Comparison of ENCODE assay signal across 14 cellular contexts in the genomic region with DNA sequence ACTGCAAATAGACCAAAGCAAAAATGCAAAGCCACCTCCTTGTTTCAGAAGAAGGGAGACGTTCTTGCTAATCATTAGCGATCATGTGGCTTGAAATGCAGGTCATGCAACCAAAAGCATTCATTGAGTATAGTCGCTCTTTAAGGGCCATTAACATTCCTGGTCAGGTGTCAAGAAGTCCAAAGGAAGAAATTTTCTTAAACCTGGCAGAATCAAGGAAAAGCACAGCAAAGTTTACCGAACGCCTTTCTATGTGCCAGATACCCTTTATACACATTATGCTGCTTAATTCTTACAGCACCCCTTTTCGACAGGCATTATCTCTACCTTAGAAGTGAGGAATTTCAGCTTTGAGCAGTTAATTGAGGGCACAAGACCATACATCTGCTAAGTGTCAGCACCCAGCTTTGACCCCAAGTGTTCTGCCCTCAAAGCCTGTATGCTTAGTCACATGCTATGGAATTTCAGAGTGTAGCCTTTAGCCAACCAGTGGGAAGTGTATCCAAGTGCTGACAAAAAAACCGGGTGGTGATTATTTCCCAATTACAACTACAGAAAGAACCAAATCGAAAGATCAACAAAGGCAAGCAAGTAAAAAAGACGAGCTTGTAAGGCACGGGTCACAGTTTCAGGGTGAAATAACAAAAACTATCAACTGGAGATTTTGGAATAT.
A peak's percentile ranks its signal among the peaks of the same experiment; 100 is the strongest.
DNase-seq lines count a peak whose midpoint lies in the region; ATAC-seq, FAIRE-seq and TF ChIP-seq lines count a peak whose summit lies in the region.
"Had no signal": no experiment of that assay in that cellular context is flagged by ENCODE, and none has a peak within 500 bp of the region (broad histone marks: within the 10 kb centered on the region; RNA-seq: fewer than 3 reads in every experiment).

No MANE protein-coding gene starts in this region.

- H3K4me3 ChIP-seq in astrocyte (ENCODE audit: insufficient read depth, low read depth, low read length) (peak overlapping the region; percentile 40), keratinocyte (ENCODE audit: control insufficient read depth in 2 of 3, extremely low read depth in 1 of 3, insufficient read depth in 2 of 3, low read depth in 1 of 3, low read length in 3 of 3) (no peak overlapping the region), skeletal muscle tissue (ENCODE audit: low read length in 3 of 3) (peak overlapping the region; percentile 20 to 44 (median 35))

- peak overlapping the region; percentile 42 for H3K27ac ChIP-seq in astrocyte (ENCODE audit: low read depth, low read length)
- no peak overlapping the region for H3K27ac ChIP-seq in keratinocyte (ENCODE audit: control insufficient read depth, insufficient read depth, low read length)
- no peak overlapping the region for H3K27ac ChIP-seq in skeletal muscle tissue (ENCODE audit: low read depth, low read length)
- H3K27ac ChIP-seq: WERI-Rb-1 had no signal

- H3K4me3 Mint-ChIP-seq in astrocyte (ENCODE audit: unreplicated experiment): no peak overlapping the region
- H3K4me3 Mint-ChIP-seq: activated T-helper 1 cell treated with anti-CD3 and anti-CD28 coated beads, Interleukin-12 subunit alpha, Interleukin-12 subunit beta, Interleukin-2, Interleukin-4 antibody, amounts not matched to agents 30 ng/mL and 10 ng/mL and 1 ng/mL, durations not matched to agents 14 hours and 24 hours and 36 hours had no signal

- TF ChIP-seq CTCF in astrocyte (IDR thresholded peaks at IDR 0.05; ENCODE audit: insufficient read depth, low read depth, low read length) (no peak), keratinocyte (optimal IDR thresholded peaks at IDR 0.05 in 1 of 3, IDR thresholded peaks at IDR 0.05 in 1 of 3, conservative IDR thresholded peaks at IDR 0.05 in 1 of 3; ENCODE audit: extremely low read depth in 1 of 3, insufficient read depth in 2 of 3, low read length in 3 of 3) (no peak)

- peaks cover 24% of the 10 kb centered on the region for H3K4me1 ChIP-seq in astrocyte (ENCODE audit: insufficient read depth, low read length)
- H3K4me1 ChIP-seq in keratinocyte (ENCODE audit: control insufficient read depth, extremely low read depth, insufficient read depth, low read length): peaks cover 16% of the 10 kb centered on the region
- H3K4me1 ChIP-seq in skeletal muscle tissue (ENCODE audit: control insufficient read depth in 3 of 3, insufficient read depth in 3 of 3, low read length in 3 of 3): peaks cover 8 to 18% (median 15%) of the 10 kb centered on the region in 3 donors

- no peaks in the 10 kb centered on the region for H3K9me1 ChIP-seq in keratinocyte (ENCODE audit: control insufficient read depth, extremely low read depth, insufficient read depth, low read length)

- H3K9me3 ChIP-seq in astrocyte (ENCODE audit: insufficient read depth, low read depth, low read length): no peaks in the 10 kb centered on the region
- H3K9me3 ChIP-seq in keratinocyte (ENCODE audit: control insufficient read depth, low read depth, low read length): no peaks in the 10 kb centered on the region
- no peaks in the 10 kb centered on the region for H3K9me3 ChIP-seq in skeletal muscle tissue (ENCODE audit: control insufficient read depth in 3 of 3, low read length in 3 of 3)

- H4K20me1 ChIP-seq in astrocyte (ENCODE audit: insufficient read depth, low read length) (no peaks in the 10 kb centered on the region), keratinocyte (ENCODE audit: control insufficient read depth, extremely low read depth, insufficient read depth, low read length) (no peaks in the 10 kb centered on the region)

- peak overlapping the region; percentile 47 for H3K27ac Mint-ChIP-seq in astrocyte (ENCODE audit: unreplicated experiment)
- H3K27ac Mint-ChIP-seq: activated T-helper 1 cell treated with anti-CD3 and anti-CD28 coated beads, Interleukin-12 subunit alpha, Interleukin-12 subunit beta, Interleukin-2, Interleukin-4 antibody, amounts not matched to agents 30 ng/mL and 10 ng/mL and 1 ng/mL, durations not matched to agents 14 hours and 24 hours and 36 hours had no signal

- H3K79me2 ChIP-seq in astrocyte (ENCODE audit: insufficient read depth, low read length) (no peaks in the 10 kb centered on the region), keratinocyte (ENCODE audit: control insufficient read depth, insufficient read depth, low read length) (no peaks in the 10 kb centered on the region)

- H3K27me3 ChIP-seq in astrocyte (ENCODE audit: insufficient read depth, low read length) (no peaks in the 10 kb centered on the region), keratinocyte (ENCODE audit: control insufficient read depth, extremely low read depth, insufficient read depth, low read length) (no peaks in the 10 kb centered on the region), skeletal muscle tissue (ENCODE audit: control insufficient read depth in 3 of 3, insufficient read depth in 3 of 3, low read length in 3 of 3) (no peaks in the 10 kb centered on the region)

- H3K9ac ChIP-seq in astrocyte (ENCODE audit: low read length): peak overlapping the region; percentile 44
- H3K9ac ChIP-seq in keratinocyte (ENCODE audit: control insufficient read depth, extremely low read depth, insufficient read depth, low read length): no peak overlapping the region
- no peak overlapping the region for H3K9ac ChIP-seq in skeletal muscle tissue (ENCODE audit: low read depth in 1 of 3, low read length in 3 of 3)

- DNase-seq in H4 (ENCODE audit: low spot score): peak; percentile 35
- peak; percentile 84 for DNase-seq in astrocyte (ENCODE audit: low read depth)
- DNase-seq in keratinocyte (ENCODE audit: low read depth, low spot score): no peak
- DNase-seq in activated CD4-positive, CD25-positive, alpha-beta regulatory T cell (lab: John Stamatoyannopoulos, UW): no peak
- DNase-seq in DMS153 (lab: John Stamatoyannopoulos, UW): no peak
- DNase-seq: DMS53; NCI-H187; nucleus accumbens; stimulated activated CD4-positive, alpha-beta T cell treated with anti-CD3 and anti-CD28 coated beads, Interleukin-4, amount 100 ng/mL, for 4 hours; WERI-Rb-1 had no signal

- peak overlapping the region; percentile 82 for H3K4me2 ChIP-seq in astrocyte (ENCODE audit: low read length)
- H3K4me2 ChIP-seq in keratinocyte (ENCODE audit: control insufficient read depth, extremely low read depth, insufficient read depth, low read depth, low read length): no peak overlapping the region

- H3K9me3 Mint-ChIP-seq in astrocyte (ENCODE audit: unreplicated experiment): no peaks in the 10 kb centered on the region
- H3K9me3 Mint-ChIP-seq: activated T-helper 1 cell treated with anti-CD3 and anti-CD28 coated beads, Interleukin-12 subunit alpha, Interleukin-12 subunit beta, Interleukin-2, Interleukin-4 antibody, amounts not matched to agents 30 ng/mL and 10 ng/mL and 1 ng/mL, durations not matched to agents 14 hours and 24 hours and 36 hours had no signal

- dilution Hi-C loops in keratinocyte (cut with MboI; ENCODE audit: extremely low pct_ligation_motif_present, low sequenced_read_pairs): no loop called here

- no peak for FAIRE-seq in astrocyte (lab: Jason Lieb, UNC)
- peak; percentile 9 for FAIRE-seq in keratinocyte (lab: Jason Lieb, UNC)

- H2AFZ ChIP-seq in astrocyte (ENCODE audit: low read depth, low read length) (no peak overlapping the region), keratinocyte (ENCODE audit: control insufficient read depth, low read length) (no peak overlapping the region)

- no peaks in the 10 kb centered on the region for H3K27me3 Mint-ChIP-seq in astrocyte (ENCODE audit: low read depth, unreplicated experiment)

- peaks cover 5% of the 10 kb centered on the region for H3K36me3 Mint-ChIP-seq in astrocyte (ENCODE audit: low read depth, unreplicated experiment)

- ATAC-seq in HG03442 (IDR thresholded peaks at IDR 0.05; ENCODE audit: unreplicated experiment) (no peak), HG03280 (IDR thresholded peaks at IDR 0.05; ENCODE audit: unreplicated experiment) (no peak)

- no peaks in the 10 kb centered on the region for H3K36me3 ChIP-seq in astrocyte (ENCODE audit: insufficient read depth, low read length)
- no peaks in the 10 kb centered on the region for H3K36me3 ChIP-seq in keratinocyte (ENCODE audit: control insufficient read depth in 2 of 2, extremely low read depth in 1 of 2, insufficient read depth in 2 of 2, low read length in 2 of 2)
- no peaks in the 10 kb centered on the region for H3K36me3 ChIP-seq in skeletal muscle tissue (ENCODE audit: control insufficient read depth in 3 of 3, insufficient read depth in 3 of 3, low read length in 3 of 3)
- H3K36me3 ChIP-seq: WERI-Rb-1 had no signal

- H3K4me1 Mint-ChIP-seq in astrocyte (ENCODE audit: low read depth, unreplicated experiment): peaks cover 26% of the 10 kb centered on the region

Comparison
In these comparisons a context has a peak if more than half of its experiments do, and no peak if none do; other contexts are left out.
1. DNase-seq: peak in H4 (single experiment) and astrocyte (single experiment); none in keratinocyte (single experiment), activated CD4-positive, CD25-positive, alpha-beta regulatory T cell (0 of 4) and DMS153 (single experiment).
2. H3K4me3 ChIP-seq: peak in astrocyte (single experiment) and skeletal muscle tissue (3 of 3); none in keratinocyte (0 of 3).